Comparison of ENCODE assay signal across 1 cellular context in the genomic region with DNA sequence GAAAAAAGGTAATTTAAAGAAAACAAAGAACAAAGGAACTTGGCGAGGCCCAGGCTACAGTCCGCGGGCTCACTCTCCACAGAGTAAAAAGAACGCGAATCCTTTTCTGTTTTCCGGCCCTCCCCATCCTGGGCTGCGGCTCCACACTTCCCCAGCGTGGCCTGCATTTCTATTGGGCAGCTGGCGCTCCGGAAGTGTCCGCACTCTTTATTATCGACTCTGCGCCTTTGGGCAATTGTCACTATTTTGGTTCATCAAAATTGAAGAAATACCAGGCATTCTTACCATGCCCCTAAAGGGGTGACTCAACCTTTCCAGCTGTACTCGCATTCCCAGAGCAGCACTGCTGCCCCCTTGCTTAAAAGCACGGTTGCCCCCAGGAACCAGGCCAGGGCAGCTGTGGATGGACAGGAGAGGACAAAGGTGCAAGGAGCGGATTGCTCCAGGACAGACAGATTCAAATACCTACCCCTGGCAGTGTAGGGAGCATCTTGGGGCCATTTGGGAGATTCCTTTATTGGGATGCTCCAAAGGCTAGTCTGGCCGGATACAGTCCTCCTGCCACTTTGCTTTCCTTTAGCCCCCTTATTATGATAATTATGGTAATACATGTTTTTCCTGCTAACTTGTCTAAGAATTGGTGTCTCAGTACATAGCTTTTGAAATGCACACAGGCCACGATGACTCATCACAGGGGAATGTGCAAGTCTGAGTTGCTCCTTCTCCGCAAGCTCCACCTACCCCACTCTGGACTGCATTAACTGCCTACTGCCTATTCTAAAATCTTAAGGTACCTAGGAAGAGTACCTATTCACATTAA.
TF ChIP-seq lines count a peak whose summit lies in the region.

No MANE protein-coding gene starts in this region.

TF ChIP-seq in SK-N-SH treated with all-trans-retinoic acid at 6 μM for 48 hours, 23 proteins besides CTCF, POLR2A, EP300 and RAD21 (continued from another document):
- TF ChIP-seq ESRRG (CRISPR knock-in tag; IDR thresholded peaks at IDR 0.05) (no peak), CSRNP3 (CRISPR knock-in tag; IDR thresholded peaks at IDR 0.05) (no peak), TCF4 (CRISPR knock-in tag; IDR thresholded peaks at IDR 0.05; ENCODE audit: borderline replicate concordance) (no peak), ZNF8 (CRISPR knock-in tag; IDR thresholded peaks at IDR 0.05) (no peak), ZC3H10 (CRISPR knock-in tag; IDR thresholded peaks at IDR 0.05) (no peak), CREB5 (CRISPR knock-in tag; IDR thresholded peaks at IDR 0.05; ENCODE audit: low read depth) (no peak), PATZ1 (CRISPR knock-in tag; IDR thresholded peaks at IDR 0.05; ENCODE audit: borderline replicate concordance) (no peak), TOX (CRISPR knock-in tag; IDR thresholded peaks at IDR 0.05; ENCODE audit: borderline replicate concordance) (no peak)
